In the genomic region with DNA sequence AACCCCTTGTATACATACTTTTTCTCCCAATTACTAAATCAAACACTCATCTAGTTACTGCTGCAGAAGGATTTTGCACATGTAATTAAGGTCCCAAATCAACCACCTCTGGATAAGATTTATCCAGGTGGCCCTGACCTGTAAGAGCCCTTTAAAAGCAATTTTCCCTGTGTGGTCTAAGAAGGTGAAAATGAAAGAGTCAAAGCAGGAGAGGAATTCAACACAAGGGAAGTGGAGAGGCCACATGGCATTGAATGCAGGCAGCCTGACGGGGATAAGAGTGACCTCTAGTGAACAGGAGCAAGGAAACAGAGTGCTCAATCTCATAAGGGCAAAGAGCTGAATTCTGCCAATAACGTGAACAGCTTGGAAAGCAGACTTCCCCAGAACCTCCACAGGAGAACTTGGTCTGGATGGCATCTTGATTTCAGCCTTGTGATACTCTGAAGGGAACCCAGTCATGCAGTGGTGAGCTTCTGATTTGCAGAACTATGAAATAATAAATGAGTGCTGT, we compare ENCODE assay signal across 9 cellular contexts. TPM values are rescaled to one million over a fixed set of nuclear protein-coding genes. Genes with fewer than 3 reads are reported as not detected.
DNase-seq lines count a peak whose midpoint lies in the region; ATAC-seq, FAIRE-seq and TF ChIP-seq lines count a peak whose summit lies in the region.
"Had no signal": no experiment of that assay in that cellular context is flagged by ENCODE, and none has a peak within 500 bp of the region (broad histone marks: within the 10 kb centered on the region; RNA-seq: fewer than 3 reads in every experiment).

No MANE protein-coding gene starts in this region.

- CTCF ChIA-PET in endothelial cell of umbilical vein (lab: Charles Lee), result interaction anchor here (0.6 to 5.9 kb wide), 13 partner anchors 12 to 216 kb away, joined by 3 to 43 read pairs (median 4); a partner anchor contains a TSS

- peaks cover 21% of the 10 kb centered on the region for H4K20me1 ChIP-seq in endothelial cell of umbilical vein (replicated peaks; ENCODE audit: control insufficient read depth, extremely low read depth, insufficient read depth, low read length)

- no peaks in the 10 kb centered on the region for H3K9me1 ChIP-seq in endothelial cell of umbilical vein (replicated peaks; ENCODE audit: control insufficient read depth, extremely low read depth, insufficient read depth, low read length)

- no peaks in the 10 kb centered on the region for H3K36me3 ChIP-seq in endothelial cell of umbilical vein (ENCODE audit: control insufficient read depth in 2 of 2, extremely low read depth in 1 of 2, insufficient read depth in 2 of 2, low read length in 2 of 2)
- no peaks in the 10 kb centered on the region for H3K36me3 ChIP-seq in neutrophil

- intact Hi-C loops in endothelial cell of umbilical vein (cut with micrococcal nuclease), result no loop called here

- POLR2A ChIA-PET in endothelial cell of umbilical vein (lab: Charles Lee), result interaction anchor here (0.6 kb wide), 1 partner anchor 47 kb away, joined by 4 read pairs; no protein-coding TSS in a partner anchor

- H3K9me3 ChIP-seq in endothelial cell of umbilical vein (replicated peaks; ENCODE audit: control insufficient read depth, insufficient read depth, low read length) (no peaks in the 10 kb centered on the region), neutrophil (no peaks in the 10 kb centered on the region)

- H3K4me3 ChIP-seq in endothelial cell of umbilical vein (replicated peaks in 1 of 3; ENCODE audit: insufficient read depth in 1 of 3, low read depth in 1 of 3, low read length in 3 of 3), result no peak overlapping the region
- H3K4me3 ChIP-seq in neutrophil (ENCODE audit: low read depth in 1 of 2, low read length in 1 of 2), result no peak overlapping the region
- H3K4me3 ChIP-seq: BLaER1 had no signal

- H2AFZ ChIP-seq in endothelial cell of umbilical vein (ENCODE audit: low read depth, low read length), result no peak overlapping the region

- DNase-seq in NCI-H2107 treated with DMSO at 0.1 percent for 48 hours (lab: John Stamatoyannopoulos, UW; ENCODE audit: unreplicated experiment), result peak; percentile 31
- no peak for DNase-seq in NCI-H2107 (lab: John Stamatoyannopoulos, UW)
- DNase-seq in HPDE6-E6E7 (ENCODE audit: extremely low spot score), result peak; percentile 21
- peak; percentile 88 for DNase-seq in SK-MEL-5 (ENCODE audit: low read depth, low spot score)
- peak; percentile 34 for DNase-seq in endothelial cell of umbilical vein (ENCODE audit: low read depth, low spot score)
- no peak for DNase-seq in retina

- H3K4me1 ChIP-seq in endothelial cell of umbilical vein (ENCODE audit: control insufficient read depth, extremely low read depth, insufficient read depth, low read length) (peaks cover 3% of the 10 kb centered on the region), neutrophil (ENCODE audit: control insufficient read depth in 1 of 2, insufficient read depth in 1 of 2, low read depth in 1 of 2, low read length in 1 of 2) (peaks cover 17 to 27% of the 10 kb centered on the region in 2 experiments)

- ATAC-seq in GM19467 (IDR thresholded peaks at IDR 0.05; ENCODE audit: unreplicated experiment), result peak; percentile 64

- peak; percentile 57 for FAIRE-seq in endothelial cell of umbilical vein (lab: Jason Lieb, UNC)

- in situ Hi-C loops in SK-MEL-5 (cut with HindIII; ENCODE audit: low pct_unique_long_range_greater_than_20kb, low sequenced_read_pairs), result no loop called here

- dilution Hi-C loops in endothelial cell of umbilical vein (cut with MboI; ENCODE audit: extremely low pct_ligation_motif_present, low sequenced_read_pairs), result no loop called here

- H3K79me2 ChIP-seq in endothelial cell of umbilical vein (ENCODE audit: control insufficient read depth, insufficient read depth, low read length), result peaks cover 100% of the 10 kb centered on the region

- TF ChIP-seq POLR2A in endothelial cell of umbilical vein (IDR thresholded peaks at IDR 0.05; ENCODE audit: low read depth, low read length), result no peak

- no peak overlapping the region for H3K4me2 ChIP-seq in endothelial cell of umbilical vein (ENCODE audit: insufficient read depth, low read length)
- H3K4me2 ChIP-seq: BLaER1 had no signal

- BruUV-seq in endothelial cell of umbilical vein (replicated peaks; lab: Mats Ljungman, UMichigan), result no TSS peak

- TF ChIP-seq CTCF in endothelial cell of umbilical vein (IDR thresholded peaks at IDR 0.05; ENCODE audit: extremely low read depth in 1 of 2, insufficient read depth in 1 of 2, low read depth in 1 of 2, low read length in 2 of 2) (peak in 1 of 2 donors; percentile 11), neutrophil (IDR thresholded peaks at IDR 0.05) (no peak)

- no peak overlapping the region for H3K9ac ChIP-seq in endothelial cell of umbilical vein (replicated peaks; ENCODE audit: extremely low read depth, insufficient read depth, low read length)
- H3K9ac ChIP-seq: BLaER1 had no signal

- H3K27ac ChIP-seq in endothelial cell of umbilical vein (ENCODE audit: insufficient read depth, low read depth, low read length), result no peak overlapping the region
- peak overlapping the region; percentile 64 for H3K27ac ChIP-seq in neutrophil
- H3K27ac ChIP-seq: BLaER1 had no signal

- no peaks in the 10 kb centered on the region for H3K27me3 ChIP-seq in endothelial cell of umbilical vein (ENCODE audit: control insufficient read depth in 2 of 2, insufficient read depth in 2 of 2, low read length in 2 of 2)
- H3K27me3 ChIP-seq in neutrophil, result no peaks in the 10 kb centered on the region
- H3K27me3 ChIP-seq: BLaER1 had no signal

TF ChIP-seq in endothelial cell of umbilical vein, 7 proteins besides CTCF, POLR2A, EP300 and RAD21:
- TF ChIP-seq GATA2 (IDR thresholded peaks at IDR 0.05; ENCODE audit: insufficient read depth, insufficient read length, low read depth, low read length) (no peak), FOS (IDR thresholded peaks at IDR 0.05; ENCODE audit: borderline replicate concordance, insufficient read depth, low read length) (no peak), JUN (IDR thresholded peaks at IDR 0.05; ENCODE audit: borderline replicate concordance, insufficient read depth, insufficient read length, low read depth) (no peak)
- TF ChIP-seq, protein P1, sequence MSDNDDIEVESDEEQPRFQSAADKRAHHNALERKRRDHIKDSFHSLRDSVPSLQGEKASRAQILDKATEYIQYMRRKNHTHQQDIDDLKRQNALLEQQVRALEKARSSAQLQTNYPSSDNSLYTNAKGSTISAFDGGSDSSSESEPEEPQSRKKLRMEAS (IDR thresholded peaks at IDR 0.05; ENCODE audit: insufficient read depth, insufficient read length), result no peak
TF ChIP-seq in endothelial cell of umbilical vein: peak in this region for 0.

RNA-seq across cellular contexts. Expression of a gene that starts 27.2 kb away (rescaled TPM):
- 20.3 and 23.6 TPM in 2 replicates for total RNA-seq in SK-MEL-5 (2014; rRNA removed; shearing (Covaris generic))
- polyA plus RNA-seq in SK-MEL-5 (2015; cell fraction: cytosol; rRNA removed), result 54.3 and 71.1 TPM in 2 replicates
- polyA plus RNA-seq in SK-MEL-5 (2015; cell fraction: nucleus; rRNA removed), result 20.5 and 23.5 TPM in 2 replicates
- total RNA-seq in endothelial cell of umbilical vein, result 61.9 and 62.2 TPM in 2 replicates
- polyA plus RNA-seq in endothelial cell of umbilical vein, result 5.1 and 8.4 TPM in 2 replicates
- polyA plus RNA-seq in endothelial cell of umbilical vein (2011; cell fraction: cytosol; rRNA removed), result 12.7 and 13.0 TPM in 2 replicates
- 9.2 and 11.3 TPM in 2 replicates for polyA plus RNA-seq in endothelial cell of umbilical vein (2011; cell fraction: nucleus; rRNA removed)
- 55.7 and 63.8 TPM in 2 replicates for polyA plus RNA-seq in endothelial cell of umbilical vein (2012)
- polyA minus RNA-seq in endothelial cell of umbilical vein, result 11.1 and 12.8 TPM in 2 replicates
- 21.4 TPM for polyA minus RNA-seq in endothelial cell of umbilical vein (2011; cell fraction: cytosol; rRNA and poly(A)+ RNA removed)
- 13.6 and 17.0 TPM in 2 replicates for polyA minus RNA-seq in endothelial cell of umbilical vein (2011; cell fraction: nucleus; rRNA and poly(A)+ RNA removed)

Comparison
In these comparisons a context has a peak if more than half of its experiments do, and no peak if none do; other contexts are left out.
1. DNase-seq: peak in NCI-H2107 treated with DMSO at 0.1 percent for 48 hours (single experiment), HPDE6-E6E7 (single experiment), SK-MEL-5 (single experiment) and endothelial cell of umbilical vein (single experiment); none in NCI-H2107 (single experiment) and retina (single experiment).